Comparison of ENCODE assay signal across 18 cellular contexts in genomic region chr10:25467861-25468260, GRCh38.
DNase-seq lines count a peak whose midpoint lies in the region; ATAC-seq and TF ChIP-seq lines count a peak whose summit lies in the region.
"Had no signal": no experiment of that assay in that cellular context is flagged by ENCODE, and none has a peak within 500 bp of the region (broad histone marks: within the 10 kb centered on the region; RNA-seq: fewer than 3 reads in every experiment).

No MANE protein-coding gene starts in this region.

- ATAC-seq in GM23338 (peak; percentile 28; the same call in 2 of the 3 replicates), WTC11 (peak; percentile 44), foreskin keratinocyte (no peak), HG02840 (IDR thresholded peaks at IDR 0.05; ENCODE audit: low FRiP score, unreplicated experiment) (no peak)
- ATAC-seq: CD8-positive, alpha-beta T cell; GM12878 had no signal

- DNase-seq in GM23338 (ENCODE audit: low spot score) (no peak), WTC11 (ENCODE audit: low spot score) (no peak), left kidney (ENCODE audit: low read depth, low spot score) (peak; percentile 13), DMS114 treated with DMSO at 0.1 percent for 48 hours (lab: John Stamatoyannopoulos, UW; ENCODE audit: unreplicated experiment) (no peak), foreskin keratinocyte (no peak)
- DNase-seq: CD4-positive, CD25-positive, alpha-beta regulatory T cell; CD8-positive, alpha-beta T cell; DMS79; EL; GDM1; GM23248; HCEC 1CT had no signal

- H3K27ac ChIP-seq in GM23338 (ENCODE audit: low read depth) (no peak overlapping the region), foreskin keratinocyte (no peak overlapping the region)
- H3K27ac ChIP-seq: 22Rv1, BLaER1, C4-2B, GM23248 had no signal

- H3K36me3 Mint-ChIP-seq in GM23338 (ENCODE audit: low read depth) (peaks cover 3% of the 10 kb centered on the region; the same call in 1 of the 3 replicates), WTC11 (peaks cover 14% of the 10 kb centered on the region)
- H3K36me3 Mint-ChIP-seq: CD4-positive, CD25-positive, alpha-beta regulatory T cell; CD8-positive, alpha-beta T cell had no signal

- H3K4me1 ChIP-seq in GM23338 (ENCODE audit: insufficient read depth), result peaks cover 43% of the 10 kb centered on the region
- no peaks in the 10 kb centered on the region for H3K4me1 ChIP-seq in foreskin keratinocyte
- H3K4me1 ChIP-seq: BLaER1 had no signal

- peak overlapping the region; percentile 44 for H3K4me2 ChIP-seq in GM23338
- H3K4me2 ChIP-seq: BLaER1 had no signal

- H3F3A ChIP-seq in GM23338 (replicated peaks; ENCODE audit: low read depth), result no peaks in the 10 kb centered on the region

- H3K36me3 ChIP-seq in GM23338 (ENCODE audit: insufficient read depth), result no peaks in the 10 kb centered on the region
- H3K36me3 ChIP-seq: BLaER1 had no signal

- H3K79me2 ChIP-seq in GM23338 (replicated peaks; ENCODE audit: insufficient read depth), result no peaks in the 10 kb centered on the region

- H3K9me3 Mint-ChIP-seq in GM23338 (peaks cover 6% of the 10 kb centered on the region; the same call in 1 of the 3 replicates), WTC11 (peaks cover 15% of the 10 kb centered on the region)

- H3K27me3 Mint-ChIP-seq in GM23338 (ENCODE audit: insufficient read depth, low read depth, poor library complexity) (no peaks in the 10 kb centered on the region), WTC11 (ENCODE audit: low read depth) (no peaks in the 10 kb centered on the region)
- H3K27me3 Mint-ChIP-seq: B cell; CD4-positive, CD25-positive, alpha-beta regulatory T cell had no signal

- TF ChIP-seq CTCF in GM23338 (conservative IDR thresholded peaks at IDR 0.05; ENCODE audit: low read depth in 2 of 2) (no peak), WTC11 (IDR thresholded peaks at IDR 0.05) (no peak), foreskin keratinocyte (conservative IDR thresholded peaks at IDR 0.05) (no peak)

- no peak overlapping the region for H2AFZ ChIP-seq in GM23338
- H2AFZ ChIP-seq: GM23248 had no signal

- H3K4me1 Mint-ChIP-seq in GM23338 (peaks cover 35% of the 10 kb centered on the region), WTC11 (peaks cover 43% of the 10 kb centered on the region)
- H3K4me1 Mint-ChIP-seq: B cell; CD4-positive, CD25-positive, alpha-beta regulatory T cell had no signal

- no peaks in the 10 kb centered on the region for H3K9me2 ChIP-seq in GM23338 (ENCODE audit: insufficient read depth)

- no peak overlapping the region for H3K27ac Mint-ChIP-seq in GM23338
- no peak overlapping the region for H3K27ac Mint-ChIP-seq in WTC11
- H3K27ac Mint-ChIP-seq: B cell; CD4-positive, CD25-positive, alpha-beta regulatory T cell; CD8-positive, alpha-beta T cell had no signal

- no peaks in the 10 kb centered on the region for H4K20me1 ChIP-seq in GM23338 (replicated peaks; ENCODE audit: insufficient read depth)
- H4K20me1 ChIP-seq: BLaER1 had no signal

- H3K4me3 Mint-ChIP-seq in GM23338 (no peak overlapping the region; the same call in 2 of the 3 replicates), WTC11 (no peak overlapping the region)
- H3K4me3 Mint-ChIP-seq: B cell; CD4-positive, CD25-positive, alpha-beta regulatory T cell; CD8-positive, alpha-beta T cell had no signal

- no peak overlapping the region for H3K4me3 ChIP-seq in GM23338
- H3K4me3 ChIP-seq: BLaER1, GM12878, GM23248 had no signal

- no peaks in the 10 kb centered on the region for H3K27me3 ChIP-seq in GM23338 (ENCODE audit: insufficient read depth)
- no peaks in the 10 kb centered on the region for H3K27me3 ChIP-seq in foreskin keratinocyte
- H3K27me3 ChIP-seq: BLaER1 had no signal

- POLR2A ChIA-PET in WTC11 (lab: Charles Lee), result no interaction called here

- CTCF ChIA-PET in WTC11 (lab: Charles Lee), result no interaction called here

TF ChIP-seq in GM23338, 12 proteins besides CTCF, POLR2A, EP300 and RAD21 (continues in another document):
- no peak for TF ChIP-seq ZNF114 (CRISPR knock-in tag; IDR thresholded peaks at IDR 0.05)
- TF ChIP-seq ZNF331 (CRISPR knock-in tag; IDR thresholded peaks at IDR 0.05; ENCODE audit: low read depth), result no peak
- TF ChIP-seq, protein P1, sequence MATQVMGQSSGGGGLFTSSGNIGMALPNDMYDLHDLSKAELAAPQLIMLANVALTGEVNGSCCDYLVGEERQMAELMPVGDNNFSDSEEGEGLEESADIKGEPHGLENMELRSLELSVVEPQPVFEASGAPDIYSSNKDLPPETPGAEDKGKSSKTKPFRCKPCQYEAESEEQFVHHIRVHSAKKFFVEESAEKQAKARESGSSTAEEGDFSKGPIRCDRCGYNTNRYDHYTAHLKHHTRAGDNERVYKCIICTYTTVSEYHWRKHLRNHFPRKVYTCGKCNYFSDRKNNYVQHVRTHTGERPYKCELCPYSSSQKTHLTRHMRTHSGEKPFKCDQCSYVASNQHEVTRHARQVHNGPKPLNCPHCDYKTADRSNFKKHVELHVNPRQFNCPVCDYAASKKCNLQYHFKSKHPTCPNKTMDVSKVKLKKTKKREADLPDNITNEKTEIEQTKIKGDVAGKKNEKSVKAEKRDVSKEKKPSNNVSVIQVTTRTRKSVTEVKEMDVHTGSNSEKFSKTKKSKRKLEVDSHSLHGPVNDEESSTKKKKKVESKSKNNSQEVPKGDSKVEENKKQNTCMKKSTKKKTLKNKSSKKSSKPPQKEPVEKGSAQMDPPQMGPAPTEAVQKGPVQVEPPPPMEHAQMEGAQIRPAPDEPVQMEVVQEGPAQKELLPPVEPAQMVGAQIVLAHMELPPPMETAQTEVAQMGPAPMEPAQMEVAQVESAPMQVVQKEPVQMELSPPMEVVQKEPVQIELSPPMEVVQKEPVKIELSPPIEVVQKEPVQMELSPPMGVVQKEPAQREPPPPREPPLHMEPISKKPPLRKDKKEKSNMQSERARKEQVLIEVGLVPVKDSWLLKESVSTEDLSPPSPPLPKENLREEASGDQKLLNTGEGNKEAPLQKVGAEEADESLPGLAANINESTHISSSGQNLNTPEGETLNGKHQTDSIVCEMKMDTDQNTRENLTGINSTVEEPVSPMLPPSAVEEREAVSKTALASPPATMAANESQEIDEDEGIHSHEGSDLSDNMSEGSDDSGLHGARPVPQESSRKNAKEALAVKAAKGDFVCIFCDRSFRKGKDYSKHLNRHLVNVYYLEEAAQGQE (IDR thresholded peaks at IDR 0.05; ENCODE audit: unreplicated experiment), result no peak

TF ChIP-seq in WTC11, 78 proteins besides CTCF, POLR2A, EP300 and RAD21:
- no peak for TF ChIP-seq TP53 (CRISPR knock-in tag; IDR thresholded peaks at IDR 0.05)
- no peak for TF ChIP-seq TEAD4 (CRISPR knock-in tag; IDR thresholded peaks at IDR 0.05)

Comparison
In these comparisons a context has a peak if more than half of its experiments do, and no peak if none do; other contexts are left out.
1. ATAC-seq: peak in GM23338 (single experiment) and WTC11 (single experiment); none in foreskin keratinocyte (single experiment) and HG02840 (single experiment).